ENCODE assay signal across 8 cellular contexts in the genomic region with DNA sequence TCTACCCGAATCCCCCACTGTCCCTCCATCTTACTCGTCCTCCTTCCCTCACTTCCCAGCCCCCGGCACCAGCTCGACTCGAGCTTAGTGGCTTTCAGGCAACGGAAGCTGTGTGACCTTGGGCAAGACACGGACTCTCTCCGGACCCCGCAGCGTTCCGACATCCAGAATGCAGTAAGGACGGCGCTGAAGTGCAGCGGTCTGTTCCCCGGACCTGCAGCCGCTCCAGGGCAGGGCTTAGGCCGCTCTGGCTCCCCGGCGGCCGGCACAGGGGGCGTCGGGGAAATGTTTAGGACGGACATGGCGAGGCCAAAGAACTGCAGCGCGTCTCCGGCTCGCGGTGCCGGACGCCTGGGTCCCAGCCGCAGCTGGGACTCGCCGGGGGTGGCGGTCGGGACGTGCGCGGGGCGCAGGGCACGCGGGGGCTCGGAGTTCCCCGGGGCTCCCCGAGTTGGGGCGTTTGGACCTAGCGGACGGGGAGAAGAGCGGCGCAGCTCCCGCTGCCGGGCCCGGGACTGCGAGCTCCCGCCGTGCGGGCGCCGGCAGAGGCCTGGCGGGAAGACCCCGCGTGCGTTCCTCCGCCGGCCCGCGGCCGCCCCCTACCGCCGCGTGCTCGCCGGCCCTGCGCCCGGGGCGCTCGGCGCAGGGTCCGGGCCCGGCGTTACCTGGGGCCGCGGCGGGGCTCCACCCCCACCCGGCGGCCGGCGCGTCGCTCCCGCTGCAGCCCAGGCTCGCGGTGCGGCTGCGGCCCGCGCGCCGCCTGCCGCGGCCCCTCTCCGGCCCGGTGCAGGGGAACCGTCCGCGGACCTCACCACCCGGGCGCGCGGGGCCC. TPM values are rescaled to one million over a fixed set of nuclear protein-coding genes. Genes with fewer than 3 reads are reported as not detected.
DNase-seq lines count a peak whose midpoint lies in the region; ATAC-seq and TF ChIP-seq lines count a peak whose summit lies in the region.

No MANE protein-coding gene starts in this region.

- H3K36me3 Mint-ChIP-seq in activated CD8-positive, alpha-beta T cell treated with anti-CD3 and anti-CD28 coated beads for 36 hours (ENCODE audit: low read depth): no peaks in the 10 kb centered on the region
- no peaks in the 10 kb centered on the region for H3K36me3 Mint-ChIP-seq in osteocyte (ENCODE audit: unreplicated experiment)

- H3K27ac Mint-ChIP-seq in activated CD8-positive, alpha-beta T cell treated with anti-CD3 and anti-CD28 coated beads for 36 hours: peak overlapping the region; percentile 93
- peak overlapping the region; percentile 35 for H3K27ac Mint-ChIP-seq in osteocyte (ENCODE audit: unreplicated experiment)

- ATAC-seq in GM21360 (IDR thresholded peaks at IDR 0.05; ENCODE audit: unreplicated experiment) (peak; percentile 38), HG03558 (IDR thresholded peaks at IDR 0.05; ENCODE audit: extremely low read depth, unreplicated experiment) (peak; percentile 36)
- peak; percentile 23 for ATAC-seq in activated CD8-positive, alpha-beta T cell treated with anti-CD3 and anti-CD28 coated beads for 36 hours

- intact Hi-C loops in activated CD8-positive, alpha-beta T cell treated with anti-CD3 and anti-CD28 coated beads for 36 hours (cut with micrococcal nuclease): no loop called here

- CTCF ChIA-PET in activated CD8-positive, alpha-beta T cell treated with anti-CD3 and anti-CD28 coated beads for 36 hours (lab: Charles Lee): interaction anchor here (1.0 to 3.2 kb wide), 7 partner anchors 8 to 127 kb away, joined by 4 to 26 read pairs (median 8); partner anchors contain the start of genes CLTB and FAF2

- H3K4me1 Mint-ChIP-seq in activated CD8-positive, alpha-beta T cell treated with anti-CD3 and anti-CD28 coated beads for 36 hours (ENCODE audit: low read depth): peaks cover 73% of the 10 kb centered on the region
- peaks cover 34% of the 10 kb centered on the region for H3K4me1 Mint-ChIP-seq in osteocyte (ENCODE audit: unreplicated experiment)

- POLR2A ChIA-PET in activated CD8-positive, alpha-beta T cell treated with anti-CD3 and anti-CD28 coated beads for 36 hours (lab: Charles Lee): interaction anchor here (0.7 to 4.8 kb wide), 13 partner anchors 10 to 222 kb away, joined by 3 to 51 read pairs (median 3); partner anchors contain the start of genes FAF2 and TSPAN17

- H3K9me3 Mint-ChIP-seq in activated CD8-positive, alpha-beta T cell treated with anti-CD3 and anti-CD28 coated beads for 36 hours: no peaks in the 10 kb centered on the region
- no peaks in the 10 kb centered on the region for H3K9me3 Mint-ChIP-seq in osteocyte (ENCODE audit: unreplicated experiment)

- peak overlapping the region; percentile 94 for H3K4me3 Mint-ChIP-seq in activated CD8-positive, alpha-beta T cell treated with anti-CD3 and anti-CD28 coated beads for 36 hours
- H3K4me3 Mint-ChIP-seq in osteocyte (ENCODE audit: unreplicated experiment): peak overlapping the region; percentile 73

- H3K27me3 Mint-ChIP-seq in activated CD8-positive, alpha-beta T cell treated with anti-CD3 and anti-CD28 coated beads for 36 hours: no peaks in the 10 kb centered on the region
- no peaks in the 10 kb centered on the region for H3K27me3 Mint-ChIP-seq in osteocyte (ENCODE audit: unreplicated experiment)

- DNase-seq in DMS 273 (lab: John Stamatoyannopoulos, UW; ENCODE audit: unreplicated experiment) (peak; percentile 85), DMS 273 treated with DMSO at 0.1 percent for 48 hours (lab: John Stamatoyannopoulos, UW) (no peak), foreskin fibroblast (peak in 1 of 2 donors; percentile 61), osteocyte (ENCODE audit: extremely low spot score, unreplicated experiment) (no peak), GM19240 (ENCODE audit: insufficient read length, low spot score) (no peak)
- no peak for DNase-seq in activated CD8-positive, alpha-beta T cell treated with anti-CD3 and anti-CD28 coated beads for 36 hours

- peak overlapping the region; percentile 58 to 66 for H3K4me3 ChIP-seq in foreskin fibroblast (ENCODE audit: low read depth in 1 of 2, low read length in 2 of 2)

- no peak for TF ChIP-seq CTCF in activated CD8-positive, alpha-beta T cell treated with anti-CD3 and anti-CD28 coated beads for 36 hours (IDR thresholded peaks at IDR 0.05)
- TF ChIP-seq CTCF in foreskin fibroblast (IDR thresholded peaks at IDR 0.05; ENCODE audit: low read depth, low read length) (no peak), osteocyte (IDR thresholded peaks at IDR 0.05) (peak; percentile 21)

RNA-seq across cellular contexts. Expression of gene RNF44, which starts 5.6 kb away (rescaled TPM):
- 10 to 100 TPM; 55.3 to 62.7 TPM for total RNA-seq in activated CD8-positive, alpha-beta T cell treated with anti-CD3 and anti-CD28 coated beads for 36 hours
- 47.3 and 53.0 TPM in 2 replicates for total RNA-seq in osteocyte

RNA-seq across cellular contexts. Expression of gene CDHR2, which starts 6.3 kb away (rescaled TPM):
- under 1 TPM; 0.23 to 0.47 TPM for total RNA-seq in activated CD8-positive, alpha-beta T cell treated with anti-CD3 and anti-CD28 coated beads for 36 hours
- 0.34 and 0.43 TPM in 2 replicates for total RNA-seq in osteocyte
